In the genomic region with DNA sequence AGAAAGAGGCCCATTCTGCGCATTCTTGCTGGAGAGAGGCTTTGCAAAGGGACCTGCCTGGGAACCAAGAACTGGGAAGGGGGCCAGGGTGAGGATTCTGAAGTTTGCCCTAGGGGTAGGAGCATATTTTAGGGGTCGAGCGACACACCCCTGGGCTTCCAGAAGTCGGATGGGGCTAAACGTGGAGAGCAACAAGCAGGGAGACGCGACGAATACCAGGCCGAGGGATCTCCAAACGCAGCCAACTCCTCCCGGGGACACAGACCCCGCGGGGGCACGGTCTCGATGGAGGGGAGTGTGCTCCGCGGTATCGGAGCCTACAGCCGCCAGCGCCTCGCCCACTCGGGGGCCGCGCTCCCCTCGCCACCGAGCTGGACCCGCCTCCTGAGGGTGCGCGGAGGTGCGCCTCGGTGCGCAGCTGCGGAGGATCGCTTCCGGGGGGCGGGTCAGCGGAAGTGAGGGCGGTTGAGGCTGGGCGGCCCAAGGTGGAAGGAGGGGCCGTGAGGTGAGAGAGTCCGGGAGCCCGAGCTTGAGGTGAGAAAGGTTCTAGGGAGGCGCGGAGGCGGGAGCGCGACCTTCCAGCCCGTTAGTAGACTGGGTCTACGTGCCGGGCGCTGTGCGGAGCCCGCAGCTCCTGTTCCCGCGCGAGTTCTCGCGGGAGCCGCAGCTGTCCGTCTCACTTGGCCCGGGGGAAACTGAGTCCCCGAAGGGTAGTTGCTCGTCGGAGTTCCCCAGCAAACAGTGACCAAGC, we compare ENCODE assay signal across 8 cellular contexts. TPM values are rescaled to one million over a fixed set of nuclear protein-coding genes. Genes with fewer than 3 reads are reported as not detected.
DNase-seq lines count a peak whose midpoint lies in the region; ATAC-seq and TF ChIP-seq lines count a peak whose summit lies in the region.

A gene (plus strand): TSS at position 459 of the 751 bp plus-strand sequence. CDS start 3,151 bp downstream, outside the sequence.

- no peaks in the 10 kb centered on the region for H3K36me3 ChIP-seq in uterus

- peak within 1 kb of the TSS; percentile 96 for H3K4me3 ChIP-seq in GM12875 (ENCODE audit: low read depth, low read length)
- peak within 1 kb of the TSS; percentile 66 to 92 for H3K4me3 ChIP-seq in uterus

- H3K27ac ChIP-seq in uterus = peak within 1 kb of the TSS; percentile 78 to 87

- no peaks in the 10 kb centered on the region for H3K27me3 Mint-ChIP-seq in T-helper 1 cell treated with Interleukin-12 subunit alpha and Interleukin-12 subunit beta and Interleukin-4 antibody, amounts not matched to agents 30 μg/mL and 1 μg/mL, for 36 hours (ENCODE audit: low read depth)

- ATAC-seq in HG02571 (IDR thresholded peaks at IDR 0.05; ENCODE audit: unreplicated experiment) (peak; percentile 85), left ventricle myocardium superior (peak; percentile 91)

- intact Hi-C loops in left ventricle myocardium superior (cut with micrococcal nuclease) = no loop called here
- intact Hi-C loops in uterus (cut with DNase I; ENCODE audit: low total_unique reads) = no loop called here

- peaks cover 27% of the 10 kb centered on the region for H3K4me1 Mint-ChIP-seq in T-helper 1 cell treated with Interleukin-12 subunit alpha and Interleukin-12 subunit beta and Interleukin-4 antibody, amounts not matched to agents 30 μg/mL and 1 μg/mL, for 36 hours (ENCODE audit: low read depth)

- no peak for TF ChIP-seq CTCF in GM12875 (IDR thresholded peaks at IDR 0.05; ENCODE audit: borderline replicate concordance, insufficient read depth, low read depth, low read length)
- peak in 1 of 4 experiments; percentile 26 for TF ChIP-seq CTCF in uterus (IDR thresholded peaks at IDR 0.05)

- H3K27ac Mint-ChIP-seq in T-helper 1 cell treated with Interleukin-12 subunit alpha and Interleukin-12 subunit beta and Interleukin-4 antibody, amounts not matched to agents 30 μg/mL and 1 μg/mL, for 36 hours = peak within 1 kb of the TSS; percentile 97

- TF ChIP-seq POLR2A in uterus (IDR thresholded peaks at IDR 0.05) = peak; percentile 73 to 90

- H3K36me3 Mint-ChIP-seq in T-helper 1 cell treated with Interleukin-12 subunit alpha and Interleukin-12 subunit beta and Interleukin-4 antibody, amounts not matched to agents 30 μg/mL and 1 μg/mL, for 36 hours (ENCODE audit: low read depth) = peaks cover 5% of the 10 kb centered on the region

- no peaks in the 10 kb centered on the region for H3K27me3 ChIP-seq in uterus

- H3K9me3 ChIP-seq in uterus = no peaks in the 10 kb centered on the region

- H3K4me3 Mint-ChIP-seq in T-helper 1 cell treated with Interleukin-12 subunit alpha and Interleukin-12 subunit beta and Interleukin-4 antibody, amounts not matched to agents 30 μg/mL and 1 μg/mL, for 36 hours = peak within 1 kb of the TSS; percentile 99

- H3K4me1 ChIP-seq in uterus = peaks cover 0 to 13% of the 10 kb centered on the region in 2 donors

- H3K9me3 Mint-ChIP-seq in T-helper 1 cell treated with Interleukin-12 subunit alpha and Interleukin-12 subunit beta and Interleukin-4 antibody, amounts not matched to agents 30 μg/mL and 1 μg/mL, for 36 hours = no peaks in the 10 kb centered on the region

- DNase-seq in NCI-H1092 (lab: John Stamatoyannopoulos, UW) (peak; percentile 75), amniotic epithelial cell (ENCODE audit: low read depth) (peak; percentile 63), left ventricle myocardium superior (peak; percentile 94), pulmonary artery endothelial cell (ENCODE audit: low read depth, low spot score) (no peak), uterus (peak; percentile 82 to 87)

RNA-seq across cellular contexts. Expression of the gene that starts here (rescaled TPM):
- total RNA-seq in left ventricle myocardium superior (227 TPM), pulmonary artery endothelial cell (27.6 and 31.7 TPM in 2 replicates), uterus (100 to 1,000 TPM in 1 of 4 donors, 10 to 100 TPM in 3; 51.5 to 106 (median 63.7) TPM)
